Comparison of ENCODE assay signal across 12 cellular contexts in the genomic region with DNA sequence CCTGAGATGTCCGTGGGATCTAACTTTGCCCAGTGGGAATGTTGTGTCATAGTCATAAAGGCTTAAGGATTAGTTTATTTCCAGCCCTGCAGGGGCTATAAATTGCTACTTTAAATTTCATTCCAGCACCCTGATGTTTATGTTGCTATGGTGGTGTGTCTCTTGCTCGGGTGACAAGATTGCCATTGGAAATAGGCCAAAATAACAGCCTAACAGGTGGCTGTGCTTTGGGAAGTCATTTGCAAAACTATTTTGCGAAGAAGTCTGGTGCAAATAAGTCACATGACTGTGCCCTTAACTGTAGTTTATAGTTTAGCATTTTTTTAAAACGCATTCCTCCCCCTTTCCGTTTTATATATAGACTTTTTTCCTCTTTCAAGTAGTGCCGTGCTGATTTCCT. TPM values are rescaled to one million over a fixed set of nuclear protein-coding genes. Genes with fewer than 3 reads are reported as not detected.
DNase-seq lines count a peak whose midpoint lies in the region; ATAC-seq and TF ChIP-seq lines count a peak whose summit lies in the region.
"Had no signal": no experiment of that assay in that cellular context is flagged by ENCODE, and none has a peak within 500 bp of the region (broad histone marks: within the 10 kb centered on the region; RNA-seq: fewer than 3 reads in every experiment).

No MANE protein-coding gene starts in this region.

- no peaks in the 10 kb centered on the region for H3K27me3 Mint-ChIP-seq in activated T-helper 17 cell treated with anti-CD3 and anti-CD28 coated beads, Interleukin-2, amount 50 U/mL, for 72 hours

- H3K36me3 ChIP-seq in mesenchymal stem cell (ENCODE audit: control insufficient read depth in 1 of 2, insufficient read depth in 2 of 2, low read depth in 1 of 2, low read length in 2 of 2) = no peaks in the 10 kb centered on the region
- H3K36me3 ChIP-seq in testis (ENCODE audit: low read depth, missing control alignments) = no peaks in the 10 kb centered on the region
- no peaks in the 10 kb centered on the region for H3K36me3 ChIP-seq in vagina
- H3K36me3 ChIP-seq: HAP-1, left lung had no signal

- no peaks in the 10 kb centered on the region for H3K4me1 ChIP-seq in mesenchymal stem cell (ENCODE audit: control insufficient read depth, insufficient read depth, low read depth, low read length)
- H3K4me1 ChIP-seq in testis = peaks cover 5% of the 10 kb centered on the region
- H3K4me1 ChIP-seq in vagina = peaks cover 14% of the 10 kb centered on the region

- TF ChIP-seq POLR2A in testis (IDR thresholded peaks at IDR 0.05) (no peak), vagina (IDR thresholded peaks at IDR 0.05) (no peak)

- no peak overlapping the region for H4K8ac ChIP-seq in mesenchymal stem cell (ENCODE audit: low read length)

- no peak overlapping the region for H4K91ac ChIP-seq in mesenchymal stem cell (ENCODE audit: low read length)

- H3K4me2 ChIP-seq in mesenchymal stem cell (ENCODE audit: low read length, poor library complexity, severe bottlenecking) = no peak overlapping the region

- H3K4me1 Mint-ChIP-seq in activated T-helper 17 cell treated with anti-CD3 and anti-CD28 coated beads, Interleukin-2, amount 50 U/mL, for 72 hours = peaks cover 32% of the 10 kb centered on the region

- no peaks in the 10 kb centered on the region for H3K27me3 ChIP-seq in mesenchymal stem cell (ENCODE audit: control insufficient read depth in 1 of 2, insufficient read depth in 1 of 2, low read length in 2 of 2)
- no peaks in the 10 kb centered on the region for H3K27me3 ChIP-seq in testis
- H3K27me3 ChIP-seq in vagina = no peaks in the 10 kb centered on the region
- H3K27me3 ChIP-seq: left lung had no signal

- H3K4me3 Mint-ChIP-seq in activated T-helper 17 cell treated with anti-CD3 and anti-CD28 coated beads, Interleukin-2, amount 50 U/mL, for 72 hours = peak overlapping the region; percentile 74
- H3K4me3 Mint-ChIP-seq: WTC11 had no signal

- H3K14ac ChIP-seq in mesenchymal stem cell (ENCODE audit: low read length in 2 of 2) = no peak overlapping the region

- intact Hi-C loops in testis (cut with DNase I; ENCODE audit: low total_unique reads) (no loop called here), vagina (cut with DNase I) (no loop called here)

- H3K79me1 ChIP-seq in mesenchymal stem cell (replicated peaks; ENCODE audit: low read length, poor library complexity, severe bottlenecking) = peaks cover 24% of the 10 kb centered on the region

- no peak overlapping the region for H3K18ac ChIP-seq in mesenchymal stem cell (ENCODE audit: low read depth in 1 of 2, low read length in 2 of 2)

- peaks cover 12% of the 10 kb centered on the region for H3K36me3 Mint-ChIP-seq in activated T-helper 17 cell treated with anti-CD3 and anti-CD28 coated beads, Interleukin-2, amount 50 U/mL, for 72 hours (ENCODE audit: low read depth)

- H2AK5ac ChIP-seq in mesenchymal stem cell (ENCODE audit: low read length, severe bottlenecking) = no peak overlapping the region

- H2BK15ac ChIP-seq in mesenchymal stem cell (ENCODE audit: low read depth, poor library complexity, severe bottlenecking) = no peak overlapping the region

- H3K4me3 ChIP-seq in mesenchymal stem cell (ENCODE audit: insufficient read depth in 1 of 2, low read depth in 1 of 2, low read length in 2 of 2) (no peak overlapping the region), testis (no peak overlapping the region), vagina (no peak overlapping the region)
- H3K4me3 ChIP-seq: HAP-1, left lung had no signal

- ATAC-seq in activated T-helper 17 cell treated with anti-CD3 and anti-CD28 coated beads, Interleukin-2, amount 50 U/mL, for 72 hours (replicated peaks) = no peak
- ATAC-seq in GM19351 (IDR thresholded peaks at IDR 0.05; ENCODE audit: unreplicated experiment) = no peak
- ATAC-seq: left lung, WTC11 had no signal

- H2BK120ac ChIP-seq in mesenchymal stem cell (ENCODE audit: low read depth, low read length) = no peak overlapping the region

- H3K4ac ChIP-seq in mesenchymal stem cell (ENCODE audit: low read depth in 1 of 2, low read length in 2 of 2) = no peak overlapping the region

- peak overlapping the region; percentile 85 for H3K27ac Mint-ChIP-seq in activated T-helper 17 cell treated with anti-CD3 and anti-CD28 coated beads, Interleukin-2, amount 50 U/mL, for 72 hours
- H3K27ac Mint-ChIP-seq: WTC11 had no signal

- 59% methylated on average over 4 of the region's 6 CpGs for WGBS in mesenchymal stem cell
- WGBS in testis, 2 donors = 53 to 55% methylated on average over 6 of the region's 6 CpGs

- DNase-seq in NCI-H345 (lab: John Stamatoyannopoulos, UW) = peak; percentile 8
- no peak for DNase-seq in NCI-H345 treated with DMSO at 0.1 percent for 48 hours (lab: John Stamatoyannopoulos, UW; ENCODE audit: unreplicated experiment)
- peak; percentile 38 for DNase-seq in EH (ENCODE audit: low read depth)
- peak; percentile 25 for DNase-seq in mesenchymal stem cell
- no peak for DNase-seq in testis
- no peak for DNase-seq in vagina (ENCODE audit: extremely low spot score in 2 of 2)
- DNase-seq: aorta, left lung had no signal

- no peak overlapping the region for H3K23ac ChIP-seq in mesenchymal stem cell (ENCODE audit: low read length in 2 of 2)

- H2BK12ac ChIP-seq in mesenchymal stem cell (ENCODE audit: low read length in 2 of 2) = no peak overlapping the region

- H3K27ac ChIP-seq in mesenchymal stem cell (ENCODE audit: low read length, poor library complexity, severe bottlenecking) = no peak overlapping the region
- H3K27ac ChIP-seq in testis = no peak overlapping the region
- H3K27ac ChIP-seq in vagina = no peak overlapping the region

- H3K9me3 ChIP-seq in mesenchymal stem cell (ENCODE audit: control insufficient read depth, low read length) (no peaks in the 10 kb centered on the region), testis (no peaks in the 10 kb centered on the region), vagina (no peaks in the 10 kb centered on the region)
- H3K9me3 ChIP-seq: HAP-1, left lung had no signal

- H2AFZ ChIP-seq in mesenchymal stem cell (ENCODE audit: low read depth, low read length) = no peak overlapping the region

- no peak overlapping the region for H3K9ac ChIP-seq in mesenchymal stem cell (ENCODE audit: low read length)

- TF ChIP-seq CTCF in testis (IDR thresholded peaks at IDR 0.05) (no peak), vagina (IDR thresholded peaks at IDR 0.05) (no peak)

- H3K9me3 Mint-ChIP-seq in activated T-helper 17 cell treated with anti-CD3 and anti-CD28 coated beads, Interleukin-2, amount 50 U/mL, for 72 hours = no peaks in the 10 kb centered on the region
- H3K9me3 Mint-ChIP-seq: WTC11 had no signal

- H2BK5ac ChIP-seq in mesenchymal stem cell (ENCODE audit: low read depth, low read length, poor library complexity, severe bottlenecking) = no peak overlapping the region

RNA-seq across cellular contexts. Expression of a gene that starts 23.1 kb away (rescaled TPM):
- total RNA-seq in activated T-helper 17 cell treated with anti-CD3 and anti-CD28 coated beads, Interleukin-2, amount 50 U/mL, for 72 hours = 10 to 100 TPM; 43.0 to 45.4 TPM
- polyA plus RNA-seq in mesenchymal stem cell (2013, experiment 1 of 2) = 8.5 TPM
- 8.1 TPM for polyA plus RNA-seq in mesenchymal stem cell (2013, experiment 2 of 2)
- total RNA-seq in testis (10 to 100 TPM in 1 of 2 donors, 1 to 10 TPM in 1; 8.3 to 12.2 TPM), vagina (8.1 TPM)
- 12.8 TPM for polyA plus RNA-seq in testis (ENCODE audit: insufficient read depth, low read depth, low replicate concordance)

RNA-seq across cellular contexts. Expression of a gene that starts 33.8 kb away (rescaled TPM):
- total RNA-seq in activated T-helper 17 cell treated with anti-CD3 and anti-CD28 coated beads, Interleukin-2, amount 50 U/mL, for 72 hours = 100 to 1,000 TPM in 1 of 2 donors, 10 to 100 TPM in 1; 83.0 to 112 TPM
- polyA plus RNA-seq in mesenchymal stem cell (2013, experiment 1 of 2) = 42.5 TPM
- 44.5 TPM for polyA plus RNA-seq in mesenchymal stem cell (2013, experiment 2 of 2)
- total RNA-seq in testis (10 to 100 TPM; 32.8 to 46.3 TPM), vagina (26.0 TPM)
- 71.2 TPM for polyA plus RNA-seq in testis (ENCODE audit: insufficient read depth, low read depth, low replicate concordance)

Comparison
In these comparisons a context has a peak if more than half of its experiments do, and no peak if none do; other contexts are left out.
1. DNase-seq: peak in NCI-H345 (single experiment), EH (single experiment) and mesenchymal stem cell (single experiment); none in NCI-H345 treated with DMSO at 0.1 percent for 48 hours (single experiment), testis (single experiment) and vagina (0 of 2).